Comparison of ENCODE assay signal across 13 cellular contexts in the genomic region with DNA sequence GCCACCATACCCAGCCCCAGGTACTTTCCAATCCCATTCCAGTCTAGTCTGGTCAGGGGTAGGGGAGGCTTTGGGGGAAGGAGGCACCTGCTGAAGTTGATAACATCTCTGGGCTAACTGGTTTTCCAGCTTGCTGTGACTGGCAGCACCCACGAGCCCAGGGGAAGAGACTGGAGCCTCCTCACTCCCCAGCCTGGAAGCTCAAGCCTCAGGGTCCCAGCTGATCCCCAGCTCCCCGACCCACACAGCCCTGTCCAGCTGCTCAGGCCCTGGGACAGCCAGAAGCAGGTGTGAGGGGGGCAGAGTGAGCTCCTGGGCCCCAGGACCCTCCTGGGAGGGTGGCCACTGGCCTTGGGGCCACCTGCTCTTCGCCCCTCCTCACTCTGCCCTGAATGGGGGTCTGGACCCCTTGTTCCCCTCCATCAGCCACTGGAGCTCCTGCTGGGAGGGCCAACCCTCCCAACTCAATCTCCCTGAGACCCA. TPM values are rescaled to one million over a fixed set of nuclear protein-coding genes. Genes with fewer than 3 reads are reported as not detected.
DNase-seq lines count a peak whose midpoint lies in the region; ATAC-seq, FAIRE-seq and TF ChIP-seq lines count a peak whose summit lies in the region.
"Had no signal": no experiment of that assay in that cellular context is flagged by ENCODE, and none has a peak within 500 bp of the region (broad histone marks: within the 10 kb centered on the region; RNA-seq: fewer than 3 reads in every experiment).

No MANE protein-coding gene starts in this region.

- no peak for ATAC-seq in GM18519 (IDR thresholded peaks at IDR 0.05; ENCODE audit: low FRiP score, unreplicated experiment)

- H3K23ac ChIP-seq in H1 (ENCODE audit: insufficient read length), result no peak overlapping the region

- CTCF ChIA-PET in GM10248 (lab: Yijun Ruan, JAX), result interaction anchor here (0.8 to 1.6 kb wide), 5 partner anchors 8 to 96 kb away, joined by 3 to 6 read pairs (median 4); no protein-coding TSS in a partner anchor
- CTCF ChIA-PET in H1 (lab: Charles Lee; ENCODE audit: partially characterized antibody), result interaction anchor here (1.0 to 29.9 kb wide), 7 partner anchors 9 to 103 kb away, joined by 3 to 723 read pairs (median 6); no protein-coding TSS in a partner anchor

- 74% methylated on average over 3 of the region's 3 CpGs; no CpG with 5 or more reads in 1 of the 2 experiments for WGBS in H1 (ENCODE audit: extremely low coverage in 1 of 2, insufficient coverage in 1 of 2, insufficient read length in 1 of 2, insufficient replicate concordance in 2 of 2, low coverage in 1 of 2, low lambda C conversion rate in 2 of 2, missing lambda C conversion rate in 1 of 2), 2 experiments

- no peak for FAIRE-seq in H1 (lab: Jason Lieb, UNC)

- H3K9me3 ChIP-seq in H1 (ENCODE audit: insufficient read depth in 2 of 2, low read depth in 1 of 2, low read length in 1 of 2), result no peaks in the 10 kb centered on the region
- H3K9me3 ChIP-seq: right atrium auricular region had no signal

- H4K5ac ChIP-seq in H1 (ENCODE audit: insufficient read length, low read depth, low read length), result no peak overlapping the region

- H3K56ac ChIP-seq in H1 (replicated peaks; ENCODE audit: insufficient read length, low read depth, low read length), result no peak overlapping the region

- no peak overlapping the region for H3K18ac ChIP-seq in H1 (ENCODE audit: extremely low read depth, low read length)

- H3K79me1 ChIP-seq in H1 (ENCODE audit: low read depth, low read length), result no peaks in the 10 kb centered on the region

- no peak overlapping the region for H2AK5ac ChIP-seq in H1 (ENCODE audit: low read depth, low read length)

- H4K91ac ChIP-seq in H1 (replicated peaks; ENCODE audit: insufficient read length, low read length), result no peak overlapping the region

- no peak overlapping the region for H2BK20ac ChIP-seq in H1 (ENCODE audit: low read length)

- no peak for TF ChIP-seq POLR2A in H1 (IDR thresholded peaks at IDR 0.05; ENCODE audit: control extremely low read depth in 1 of 2, low read depth in 2 of 2, low read length in 2 of 2)

- H3K14ac ChIP-seq in H1 (ENCODE audit: insufficient read length), result no peak overlapping the region

- no peak for TF ChIP-seq EP300 in H1 (IDR thresholded peaks at IDR 0.05; ENCODE audit: borderline replicate concordance in 1 of 2, low read depth in 2 of 2, low read length in 2 of 2)

- no peak overlapping the region for H2AFZ ChIP-seq in H1 (ENCODE audit: low read length)

- no peak overlapping the region for H3K4ac ChIP-seq in H1 (replicated peaks; ENCODE audit: insufficient read length, low read depth, low read length)

- H3K36me3 ChIP-seq in H1 (ENCODE audit: control insufficient read depth in 2 of 4, insufficient read depth in 4 of 4, low read length in 3 of 4), result no peaks in the 10 kb centered on the region
- H3K36me3 ChIP-seq: right atrium auricular region had no signal

- H3K9ac ChIP-seq in H1 (replicated peaks in 1 of 4; ENCODE audit: extremely low read depth in 1 of 4, low read depth in 3 of 4, low read length in 3 of 4), result no peak overlapping the region

- TF ChIP-seq CTCF in GM10248 (IDR thresholded peaks at IDR 0.05; ENCODE audit: control extremely low read depth, extremely low read depth, low read depth, missing control alignments), result no peak
- no peak for TF ChIP-seq CTCF in H1 (IDR thresholded peaks at IDR 0.05; ENCODE audit: control extremely low read depth in 1 of 3, insufficient read depth in 1 of 3, low read depth in 1 of 3, low read length in 3 of 3)

- H2BK120ac ChIP-seq in H1 (replicated peaks; ENCODE audit: low read depth, low read length), result no peak overlapping the region

- H3K27ac ChIP-seq in H1 (ENCODE audit: low read depth, low read length), result no peak overlapping the region
- H3K27ac ChIP-seq: right atrium auricular region had no signal

- H4K8ac ChIP-seq in H1 (ENCODE audit: extremely low read depth, insufficient read depth, low read length), result 0 out of 2 replicates have a peak overlapping the region, but pooled peaks have one; percentile 45

- no peaks in the 10 kb centered on the region for H3K23me2 ChIP-seq in H1 (ENCODE audit: low read depth, low read length)

- peak overlapping the region; percentile 50; the same call in 1 of the 2 replicates for H2BK12ac ChIP-seq in H1 (ENCODE audit: low read depth, low read length)

- no peak for TF ChIP-seq RAD21 in H1 (IDR thresholded peaks at IDR 0.05 in 1 of 2, conservative IDR thresholded peaks at IDR 0.05 in 1 of 2; ENCODE audit: low read depth in 2 of 2, low read length in 2 of 2)

- no peaks in the 10 kb centered on the region for H3K79me2 ChIP-seq in H1 (ENCODE audit: control insufficient read depth in 1 of 2, insufficient read depth in 2 of 2, low read length in 2 of 2)

- no peak overlapping the region for H3K4me2 ChIP-seq in H1 (ENCODE audit: insufficient read depth in 1 of 2, low read depth in 2 of 2, low read length in 2 of 2)

- H3K4me1 ChIP-seq in H1 (replicated peaks in 1 of 4; ENCODE audit: control insufficient read depth in 3 of 4, insufficient read depth in 4 of 4, low read length in 3 of 4), result peaks cover 0 to 6% (median 6%) of the 10 kb centered on the region in 4 experiments; a peak in 5 of 7 replicates

- intact Hi-C loops in posterior vena cava (cut with DNase I), result no loop called here

- DNase-seq in GM10248 (ENCODE audit: extremely low spot score) (peak; percentile 31), HuH-7.5 (ENCODE audit: low spot score) (peak; percentile 38), H1 (ENCODE audit: low read depth in 1 of 2, low spot score in 2 of 2) (no peak), posterior vena cava (ENCODE audit: low spot score) (peak; percentile 81), MV-4-11 (lab: John Stamatoyannopoulos, UW) (no peak), SW 1271 (lab: John Stamatoyannopoulos, UW) (no peak)
- DNase-seq: activated CD4-positive, alpha-beta T cell treated with anti-CD3 and anti-CD28 coated beads for 4 hours; activated gamma-delta T cell; immature natural killer cell; NCI-H1105 treated with DMSO at 0.1 percent for 48 hours; NCI-H524 treated with DMSO at 0.1 percent for 48 hours had no signal

- no peaks in the 10 kb centered on the region for H4K20me1 ChIP-seq in H1 (replicated peaks in 1 of 2; ENCODE audit: control insufficient read depth in 1 of 2, insufficient read depth in 2 of 2, low read length in 2 of 2)

- POLR2A ChIA-PET in GM10248 (lab: Yijun Ruan, JAX), result no interaction called here
- POLR2A ChIA-PET in H1 (lab: Charles Lee; ENCODE audit: partially characterized antibody), result interaction anchor here (0.6 to 1.6 kb wide), 3 partner anchors 10 to 804 kb away, joined by 4 to 5 read pairs (median 4); no protein-coding TSS in a partner anchor

- no peaks in the 10 kb centered on the region; a peak in 1 of 7 replicates for H3K27me3 ChIP-seq in H1 (replicated peaks in 1 of 4; ENCODE audit: control insufficient read depth in 3 of 4, extremely low read depth in 1 of 4, insufficient read depth in 3 of 4, low read length in 3 of 4)
- H3K27me3 ChIP-seq: right atrium auricular region had no signal

- H2BK5ac ChIP-seq in H1 (ENCODE audit: low read depth, low read length), result no peak overlapping the region

- H2BK15ac ChIP-seq in H1 (ENCODE audit: low read length), result 0 out of 2 replicates have a peak overlapping the region, but pooled peaks have one; percentile 72

- H3K4me3 ChIP-seq in H1 (ENCODE audit: extremely low read depth in 1 of 4, insufficient read depth in 2 of 4, low read depth in 3 of 4, low read length in 4 of 4), result no peak overlapping the region
- H3K4me3 ChIP-seq: right atrium auricular region had no signal

TF ChIP-seq in H1, 55 proteins besides CTCF, POLR2A, EP300 and RAD21:
- no peak for TF ChIP-seq ATF2 (IDR thresholded peaks at IDR 0.05; ENCODE audit: low read length)
- no peak for TF ChIP-seq SUZ12 (IDR thresholded peaks at IDR 0.05; ENCODE audit: low read length)
- no peak for TF ChIP-seq ZNF274 (IDR thresholded peaks at IDR 0.05; ENCODE audit: borderline replicate concordance, extremely low read depth, low read length)

RNA-seq across cellular contexts. Expression of gene RNU1-4, which starts 23.6 kb away (rescaled TPM):
- 1,303 and 1,497 TPM in 2 replicates for total RNA-seq in H1 (2021; fragmentation: NEBNext Ultra II Directional; extraction: Animal tissue kit (Norgen Biotek cat#: 25700))
- under 0.01 and 145 TPM in 2 replicates for polyA plus RNA-seq in H1 (2011; rRNA removed)
- polyA plus RNA-seq in H1 (2011; cell fraction: cytosol; rRNA removed), result under 0.01 TPM
- polyA plus RNA-seq in H1 (2011; cell fraction: nucleus; rRNA removed), result under 0.01 TPM
- polyA plus RNA-seq in H1 (2012, experiment 1 of 2), result 20.3 to 94.3 TPM in 2 of 4 replicates, not detected in the others
- not detected for polyA plus RNA-seq in H1 (2012, experiment 2 of 2)
- polyA plus RNA-seq in H1 (2013, experiment 1 of 2), result not detected
- not detected for polyA plus RNA-seq in H1 (2013, experiment 2 of 2)
- polyA minus RNA-seq in H1 (2011; rRNA and poly(A)+ RNA removed), result 10,411 and 22,262 TPM in 2 replicates
- polyA minus RNA-seq in H1 (2011; cell fraction: cytosol; rRNA and poly(A)+ RNA removed), result 59,319 TPM
- polyA minus RNA-seq in H1 (2011; cell fraction: nucleus; rRNA and poly(A)+ RNA removed), result 43,973 TPM
- total RNA-seq in posterior vena cava, result over 10,000 TPM; 12,584 to 18,986 TPM
- total RNA-seq: right atrium auricular region had no signal

RNA-seq across cellular contexts. Expression of gene RNU1-3, which starts 50.0 kb away (rescaled TPM):
- 1,303 and 1,497 TPM in 2 replicates for total RNA-seq in H1 (2021; fragmentation: NEBNext Ultra II Directional; extraction: Animal tissue kit (Norgen Biotek cat#: 25700))
- under 0.01 and 145 TPM in 2 replicates for polyA plus RNA-seq in H1 (2011; rRNA removed)
- polyA plus RNA-seq in H1 (2011; cell fraction: cytosol; rRNA removed), result under 0.01 TPM
- under 0.01 TPM for polyA plus RNA-seq in H1 (2011; cell fraction: nucleus; rRNA removed)
- 20.3 to 94.3 TPM in 2 of 4 replicates, not detected in the others for polyA plus RNA-seq in H1 (2012, experiment 1 of 2)
- not detected for polyA plus RNA-seq in H1 (2012, experiment 2 of 2)
- not detected for polyA plus RNA-seq in H1 (2013, experiment 1 of 2)
- polyA plus RNA-seq in H1 (2013, experiment 2 of 2), result not detected
- polyA minus RNA-seq in H1 (2011; rRNA and poly(A)+ RNA removed), result 10,411 and 22,262 TPM in 2 replicates
- 63,669 TPM for polyA minus RNA-seq in H1 (2011; cell fraction: cytosol; rRNA and poly(A)+ RNA removed)
- 43,973 TPM for polyA minus RNA-seq in H1 (2011; cell fraction: nucleus; rRNA and poly(A)+ RNA removed)
- over 10,000 TPM; 12,584 to 18,986 TPM for total RNA-seq in posterior vena cava
- total RNA-seq: right atrium auricular region had no signal

Comparison
In these comparisons a context has a peak if more than half of its experiments do, and no peak if none do; other contexts are left out.
1. DNase-seq: peak in GM10248 (single experiment), HuH-7.5 (single experiment) and posterior vena cava (single experiment); none in H1 (0 of 2), MV-4-11 (single experiment) and SW 1271 (0 of 2).